Comparison of ENCODE assay signal across 1 cellular context in the genomic region with DNA sequence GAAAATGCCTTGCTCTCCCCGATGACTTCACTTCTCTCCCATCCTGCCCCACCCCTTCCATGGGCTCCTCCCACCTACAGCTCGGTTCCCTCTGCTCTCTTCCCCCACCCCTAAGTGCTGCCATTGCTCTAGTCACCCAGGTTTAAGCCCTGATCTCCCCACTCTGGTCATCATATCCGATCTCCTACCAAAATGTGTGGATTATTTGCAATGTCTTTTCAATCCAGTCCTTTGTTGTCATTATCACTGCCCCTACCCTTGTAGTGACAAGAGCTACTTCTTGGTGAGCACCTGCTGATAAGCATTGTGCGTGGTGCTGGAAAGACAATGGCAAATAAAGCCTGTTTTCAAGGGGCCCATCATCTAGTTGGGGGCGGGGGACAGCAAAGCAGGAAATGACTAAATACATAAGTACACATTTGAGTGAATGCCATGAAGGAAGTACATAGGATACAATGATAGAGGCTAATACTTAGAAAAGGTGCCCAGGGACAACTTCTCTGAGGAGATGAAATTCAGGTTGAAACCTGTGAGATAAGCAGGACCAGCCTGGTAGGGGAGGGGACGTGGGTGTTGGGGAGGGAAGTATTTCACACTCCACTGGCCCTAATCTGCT.
TF ChIP-seq lines count a peak whose summit lies in the region.

No MANE protein-coding gene starts in this region.

TF ChIP-seq in A549, 52 proteins besides CTCF, POLR2A, EP300 and RAD21 (continued from another document):
- TF ChIP-seq, protein P1, sequence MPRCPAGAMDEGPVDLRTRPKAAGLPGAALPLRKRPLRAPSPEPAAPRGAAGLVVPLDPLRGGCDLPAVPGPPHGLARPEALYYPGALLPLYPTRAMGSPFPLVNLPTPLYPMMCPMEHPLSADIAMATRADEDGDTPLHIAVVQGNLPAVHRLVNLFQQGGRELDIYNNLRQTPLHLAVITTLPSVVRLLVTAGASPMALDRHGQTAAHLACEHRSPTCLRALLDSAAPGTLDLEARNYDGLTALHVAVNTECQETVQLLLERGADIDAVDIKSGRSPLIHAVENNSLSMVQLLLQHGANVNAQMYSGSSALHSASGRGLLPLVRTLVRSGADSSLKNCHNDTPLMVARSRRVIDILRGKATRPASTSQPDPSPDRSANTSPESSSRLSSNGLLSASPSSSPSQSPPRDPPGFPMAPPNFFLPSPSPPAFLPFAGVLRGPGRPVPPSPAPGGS (IDR thresholded peaks at IDR 0.05), result no peak
